In genomic region chr1:45684402-45684801, GRCh38 we compare ENCODE assay signal across 9 cellular contexts. TPM values are rescaled to one million over a fixed set of nuclear protein-coding genes. Genes with fewer than 3 reads are reported as not detected.
DNase-seq lines count a peak whose midpoint lies in the region; ATAC-seq and TF ChIP-seq lines count a peak whose summit lies in the region.
"Had no signal": no experiment of that assay in that cellular context is flagged by ENCODE, and none has a peak within 500 bp of the region (broad histone marks: within the 10 kb centered on the region; RNA-seq: fewer than 3 reads in every experiment).

No MANE protein-coding gene starts in this region.

- no peak for TF ChIP-seq EP300 in esophagus muscularis mucosa (IDR thresholded peaks at IDR 0.05)

- H3K9me3 ChIP-seq in RWPE2 (ENCODE audit: severe bottlenecking) (no peaks in the 10 kb centered on the region), esophagus muscularis mucosa (no peaks in the 10 kb centered on the region), psoas muscle (no peaks in the 10 kb centered on the region)

- H3K27ac ChIP-seq in RWPE2 (ENCODE audit: poor library complexity, severe bottlenecking): no peak overlapping the region
- H3K27ac ChIP-seq in esophagus muscularis mucosa (replicated peaks in 1 of 4): no peak overlapping the region
- peak overlapping the region; percentile 98 for H3K27ac ChIP-seq in psoas muscle

- TF ChIP-seq CTCF in GM12865 (IDR thresholded peaks at IDR 0.05; ENCODE audit: insufficient read depth, low read depth, low read length, missing control alignments): no peak
- no peak for TF ChIP-seq CTCF in RWPE2 (IDR thresholded peaks at IDR 0.05; ENCODE audit: poor library complexity, severe bottlenecking)
- TF ChIP-seq CTCF in esophagus muscularis mucosa (IDR thresholded peaks at IDR 0.05): no peak
- TF ChIP-seq CTCF in psoas muscle (IDR thresholded peaks at IDR 0.05): no peak

- 52% methylated on average over 2 of the region's 2 CpGs for WGBS in esophagus muscularis mucosa
- WGBS in psoas muscle, 3 donors: 42 to 52% (median 48%) methylated on average over 2 of the region's 2 CpGs

- ATAC-seq in RWPE2 (ENCODE audit: low read depth) (no peak), psoas muscle (no peak), HG03280 (IDR thresholded peaks at IDR 0.05; ENCODE audit: unreplicated experiment) (no peak)

- DNase-seq in GM12865 (ENCODE audit: low read depth): no peak
- DNase-seq in RWPE2 (ENCODE audit: low spot score): no peak
- no peak for DNase-seq in esophagus muscularis mucosa (ENCODE audit: extremely low spot score)
- DNase-seq in psoas muscle: no peak
- no peak for DNase-seq in GM19240 (ENCODE audit: insufficient read length, low spot score)
- no peak for DNase-seq in amygdala (lab: John Stamatoyannopoulos, UW)
- DNase-seq in NCI-H1694 treated with DMSO at 0.1 percent for 48 hours (lab: John Stamatoyannopoulos, UW): no peak
- DNase-seq: effector memory CD4-positive, alpha-beta T cell had no signal

- H3K4me1 ChIP-seq in RWPE2 (ENCODE audit: insufficient read depth, poor library complexity, severe bottlenecking) (peaks cover 18% of the 10 kb centered on the region), esophagus muscularis mucosa (peaks cover 47 to 79% (median 73%) of the 10 kb centered on the region in 4 donors), psoas muscle (peaks cover 49% of the 10 kb centered on the region)

- H3K36me3 ChIP-seq in RWPE2 (ENCODE audit: low read depth) (peaks cover under 1% of the 10 kb centered on the region), esophagus muscularis mucosa (no peaks in the 10 kb centered on the region), psoas muscle (ENCODE audit: insufficient read depth in 1 of 2, low read depth in 1 of 2) (no peaks in the 10 kb centered on the region)

- H3K27me3 ChIP-seq in RWPE2 (ENCODE audit: insufficient read depth, poor library complexity, severe bottlenecking) (no peaks in the 10 kb centered on the region), esophagus muscularis mucosa (no peaks in the 10 kb centered on the region), psoas muscle (ENCODE audit: insufficient read depth in 3 of 3, low read length in 2 of 3) (no peaks in the 10 kb centered on the region)

- intact Hi-C loops in esophagus muscularis mucosa (cut with DNase I): loop anchor here (10.0 kb wide), 1 partner anchor 200 kb away; no protein-coding TSS in a partner anchor
- intact Hi-C loops in psoas muscle (cut with DNase I): loop anchor here in 1 of 2 donors (10.0 kb wide), 1 partner anchor 120 kb away; the partner anchor contains the start of gene MAST2

- TF ChIP-seq POLR2A in esophagus muscularis mucosa (IDR thresholded peaks at IDR 0.05; ENCODE audit: low read depth): no peak

- H3K4me3 ChIP-seq in GM12865 (ENCODE audit: low read depth, low read length): peak overlapping the region; percentile 84
- H3K4me3 ChIP-seq in RWPE2 (ENCODE audit: severe bottlenecking): peak overlapping the region; percentile 88
- peak overlapping the region; percentile 77 to 95 (median 92) for H3K4me3 ChIP-seq in esophagus muscularis mucosa
- peak overlapping the region; percentile 93 for H3K4me3 ChIP-seq in psoas muscle

RNA-seq across cellular contexts. Expression of gene GPBP1L1, which starts 1.9 kb away (rescaled TPM):
- 100 to 1,000 TPM in 2 of 4 donors, 10 to 100 TPM in 2; 87.6 to 110 (median 98.7) TPM for total RNA-seq in esophagus muscularis mucosa
- total RNA-seq in psoas muscle: 10 to 100 TPM; 52.2 to 71.0 (median 64.1) TPM
- 10 to 100 TPM; 25.8 to 74.4 (median 39.4) TPM for polyA plus RNA-seq in psoas muscle

RNA-seq across cellular contexts. Expression of gene TMEM69, which starts 3.6 kb away (rescaled TPM):
- total RNA-seq in esophagus muscularis mucosa: 10 to 100 TPM; 18.9 to 22.5 (median 19.9) TPM
- total RNA-seq in psoas muscle: 10 to 100 TPM; 15.3 to 21.9 (median 19.5) TPM
- polyA plus RNA-seq in psoas muscle: 10 to 100 TPM; 16.6 to 50.8 (median 26.9) TPM
